20 cellular contexts compared by ENCODE assay signal in the genomic region with DNA sequence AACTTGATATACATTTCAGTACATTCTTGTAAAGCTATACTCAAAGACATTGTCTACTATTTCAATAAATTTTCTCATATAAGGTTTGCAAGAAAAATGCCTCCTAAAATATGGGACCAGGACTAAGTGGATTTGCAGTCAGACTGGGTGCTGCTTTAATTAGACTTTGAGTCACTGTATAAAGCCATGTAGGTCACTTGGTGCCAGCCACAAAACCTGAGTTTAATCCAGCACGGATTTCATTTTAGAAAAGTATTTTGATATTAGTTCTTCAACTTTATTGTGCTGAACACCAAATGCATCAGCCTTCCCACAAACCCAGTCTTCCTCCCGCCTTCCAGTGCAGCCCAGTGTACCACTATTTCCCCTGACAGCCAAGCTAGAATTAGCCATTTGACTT. TPM values are rescaled to one million over a fixed set of nuclear protein-coding genes. Genes with fewer than 3 reads are reported as not detected.
DNase-seq lines count a peak whose midpoint lies in the region; ATAC-seq, FAIRE-seq and TF ChIP-seq lines count a peak whose summit lies in the region.
"Had no signal": no experiment of that assay in that cellular context is flagged by ENCODE, and none has a peak within 500 bp of the region (broad histone marks: within the 10 kb centered on the region; RNA-seq: fewer than 3 reads in every experiment).

No MANE protein-coding gene starts in this region.

- TF ChIP-seq EP300 in SK-N-SH (IDR thresholded peaks at IDR 0.05; ENCODE audit: borderline replicate concordance in 1 of 2, low read depth in 1 of 2, low read length in 1 of 2) = no peak

- TF ChIP-seq CTCF in SK-N-SH (IDR thresholded peaks at IDR 0.05) = no peak
- TF ChIP-seq CTCF in keratinocyte (optimal IDR thresholded peaks at IDR 0.05 in 1 of 3, IDR thresholded peaks at IDR 0.05 in 1 of 3, conservative IDR thresholded peaks at IDR 0.05 in 1 of 3; ENCODE audit: extremely low read depth in 1 of 3, insufficient read depth in 2 of 3, low read length in 3 of 3) = no peak

- no peaks in the 10 kb centered on the region for H3K27me3 ChIP-seq in SK-N-SH (ENCODE audit: insufficient read depth)
- no peaks in the 10 kb centered on the region for H3K27me3 ChIP-seq in SJSA1 (replicated peaks)
- no peaks in the 10 kb centered on the region for H3K27me3 ChIP-seq in keratinocyte (ENCODE audit: control insufficient read depth, extremely low read depth, insufficient read depth, low read length)
- no peaks in the 10 kb centered on the region for H3K27me3 ChIP-seq in skeletal muscle satellite cell (ENCODE audit: control insufficient read depth, insufficient read depth, low read length)
- H3K27me3 ChIP-seq: MG63 had no signal

- H3K36me3 ChIP-seq in SK-N-SH (replicated peaks in 1 of 2; ENCODE audit: control insufficient read depth in 1 of 2, insufficient read depth in 2 of 2, low read length in 1 of 2) (no peaks in the 10 kb centered on the region), SJSA1 (no peaks in the 10 kb centered on the region), keratinocyte (ENCODE audit: control insufficient read depth in 2 of 2, extremely low read depth in 1 of 2, insufficient read depth in 2 of 2, low read length in 2 of 2) (no peaks in the 10 kb centered on the region), skeletal muscle satellite cell (ENCODE audit: insufficient read depth, low read length) (no peaks in the 10 kb centered on the region)
- H3K36me3 ChIP-seq: MG63 had no signal

- peak overlapping the region in 1 of 2 experiments; percentile 90; a peak in 2 of 4 replicates for H3K27ac ChIP-seq in SK-N-SH (ENCODE audit: low read depth in 2 of 2, low read length in 1 of 2)
- peak overlapping the region; percentile 35; the same call in 1 of the 2 replicates for H3K27ac ChIP-seq in SJSA1
- no peak overlapping the region for H3K27ac ChIP-seq in keratinocyte (ENCODE audit: control insufficient read depth, insufficient read depth, low read length)
- H3K27ac ChIP-seq: 22Rv1 had no signal

- WGBS in SK-N-SH (ENCODE audit: low lambda C conversion rate) = 81% methylated on average over 2 of the region's 2 CpGs

- H3K4me1 ChIP-seq in SK-N-SH (ENCODE audit: control insufficient read depth in 1 of 2, insufficient read depth in 2 of 2, low read depth in 1 of 2, low read length in 1 of 2) (peaks cover 2 to 32% of the 10 kb centered on the region in 2 experiments; a peak in 3 of 4 replicates), SJSA1 (replicated peaks) (peaks cover 49% of the 10 kb centered on the region), keratinocyte (ENCODE audit: control insufficient read depth, extremely low read depth, insufficient read depth, low read length) (peaks cover 43% of the 10 kb centered on the region), skeletal muscle satellite cell (ENCODE audit: control insufficient read depth, insufficient read depth, low read length) (peaks cover 79% of the 10 kb centered on the region)

- no peak overlapping the region for H3K4me3 ChIP-seq in SK-N-SH (ENCODE audit: low read depth in 2 of 2, low read length in 1 of 2)
- no peak overlapping the region for H3K4me3 ChIP-seq in SJSA1
- H3K4me3 ChIP-seq in keratinocyte (ENCODE audit: control insufficient read depth in 2 of 3, extremely low read depth in 1 of 3, insufficient read depth in 2 of 3, low read depth in 1 of 3, low read length in 3 of 3) = no peak overlapping the region
- no peak overlapping the region for H3K4me3 ChIP-seq in skeletal muscle satellite cell (ENCODE audit: low read length)
- H3K4me3 ChIP-seq: MG63 had no signal

- TF ChIP-seq RAD21 in SK-N-SH (IDR thresholded peaks at IDR 0.05; ENCODE audit: low read length) = no peak

- CTCF ChIA-PET in SK-N-SH (lab: Yijun Ruan, JAX) = interaction anchor here (1.1 kb wide), 1 partner anchor 11 kb away, joined by 3 read pairs; no protein-coding TSS in a partner anchor

- H4K20me1 ChIP-seq in SK-N-SH (ENCODE audit: insufficient read depth) (no peaks in the 10 kb centered on the region), keratinocyte (ENCODE audit: control insufficient read depth, extremely low read depth, insufficient read depth, low read length) (no peaks in the 10 kb centered on the region)

- no peak for FAIRE-seq in keratinocyte (lab: Jason Lieb, UNC)
- FAIRE-seq: H1 had no signal

- DNase-seq in SK-N-SH = no peak
- no peak for DNase-seq in SJSA1 (ENCODE audit: low read depth in 1 of 2, low spot score in 2 of 2)
- DNase-seq in keratinocyte (ENCODE audit: low read depth, low spot score) = no peak
- DNase-seq: C1 segment of cervical spinal cord, DMS53, KBM-7, MG63, NCI-H1092 treated with DMSO at 0.1 percent for 48 hours, NCI-H1694 treated with DMSO at 0.1 percent for 48 hours, NCI-H446 treated with DMSO at 0.1 percent for 48 hours, NCI-H748 treated with DMSO at 0.1 percent for 48 hours, Right ventricle myocardium superior had no signal

- H2AFZ ChIP-seq in SK-N-SH (ENCODE audit: low read depth) (no peak overlapping the region), keratinocyte (ENCODE audit: control insufficient read depth, low read length) (no peak overlapping the region)

- POLR2A ChIA-PET in SK-N-SH (lab: Yijun Ruan, JAX) = no interaction called here

- H3K9ac ChIP-seq in SK-N-SH = no peak overlapping the region
- H3K9ac ChIP-seq in keratinocyte (ENCODE audit: control insufficient read depth, extremely low read depth, insufficient read depth, low read length) = no peak overlapping the region
- peak overlapping the region; percentile 71 for H3K9ac ChIP-seq in skeletal muscle satellite cell (ENCODE audit: low read depth, low read length)

- no peak for ATAC-seq in SK-N-SH treated with all-trans-retinoic acid at 6 μM for 48 hours
- no peak for ATAC-seq in GM18909 (IDR thresholded peaks at IDR 0.05; ENCODE audit: poor library complexity, unreplicated experiment)
- ATAC-seq in GM21423 (IDR thresholded peaks at IDR 0.05; ENCODE audit: unreplicated experiment) = no peak
- no peak for ATAC-seq in GM21447 (IDR thresholded peaks at IDR 0.05; ENCODE audit: unreplicated experiment)
- ATAC-seq: Panc1 had no signal

- no peaks in the 10 kb centered on the region for H3K9me1 ChIP-seq in keratinocyte (ENCODE audit: control insufficient read depth, extremely low read depth, insufficient read depth, low read length)

- dilution Hi-C loops in keratinocyte (cut with MboI; ENCODE audit: extremely low pct_ligation_motif_present, low sequenced_read_pairs) = no loop called here

- peaks cover 37% of the 10 kb centered on the region for H3F3A ChIP-seq in SK-N-SH (replicated peaks; ENCODE audit: insufficient read depth)

- H3K4me2 ChIP-seq in SK-N-SH = peak overlapping the region; percentile 46
- peak overlapping the region; percentile 6 for H3K4me2 ChIP-seq in keratinocyte (ENCODE audit: control insufficient read depth, extremely low read depth, insufficient read depth, low read depth, low read length)
- peak overlapping the region; percentile 59 for H3K4me2 ChIP-seq in skeletal muscle satellite cell (ENCODE audit: low read length)

- no peaks in the 10 kb centered on the region for H3K9me2 ChIP-seq in SK-N-SH

- no peaks in the 10 kb centered on the region for H3K9me3 ChIP-seq in SK-N-SH
- no peaks in the 10 kb centered on the region for H3K9me3 ChIP-seq in SJSA1 (replicated peaks)
- no peaks in the 10 kb centered on the region for H3K9me3 ChIP-seq in keratinocyte (ENCODE audit: control insufficient read depth, low read depth, low read length)
- no peaks in the 10 kb centered on the region for H3K9me3 ChIP-seq in skeletal muscle satellite cell (replicated peaks; ENCODE audit: low read length)
- H3K9me3 ChIP-seq: MG63 had no signal

- no peaks in the 10 kb centered on the region for H3K79me2 ChIP-seq in SK-N-SH (ENCODE audit: insufficient read depth)
- H3K79me2 ChIP-seq in keratinocyte (ENCODE audit: control insufficient read depth, insufficient read depth, low read length) = no peaks in the 10 kb centered on the region

TF ChIP-seq in SK-N-SH, 30 proteins besides CTCF, POLR2A, EP300 and RAD21 (continues in another document):
- TF ChIP-seq MXI1 (IDR thresholded peaks at IDR 0.05; ENCODE audit: low read depth, low read length) (no peak), FOXJ3 (CRISPR knock-in tag; IDR thresholded peaks at IDR 0.05) (no peak), RCOR1 (IDR thresholded peaks at IDR 0.05; ENCODE audit: low read length) (no peak)

TF ChIP-seq in SK-N-SH treated with all-trans-retinoic acid at 6 μM for 48 hours, 23 proteins besides CTCF, POLR2A, EP300 and RAD21 (continues in another document):
- no peak for TF ChIP-seq ESRRG (CRISPR knock-in tag; IDR thresholded peaks at IDR 0.05)
- no peak for TF ChIP-seq OSR1 (CRISPR knock-in tag; IDR thresholded peaks at IDR 0.05)
- TF ChIP-seq, protein P1, sequence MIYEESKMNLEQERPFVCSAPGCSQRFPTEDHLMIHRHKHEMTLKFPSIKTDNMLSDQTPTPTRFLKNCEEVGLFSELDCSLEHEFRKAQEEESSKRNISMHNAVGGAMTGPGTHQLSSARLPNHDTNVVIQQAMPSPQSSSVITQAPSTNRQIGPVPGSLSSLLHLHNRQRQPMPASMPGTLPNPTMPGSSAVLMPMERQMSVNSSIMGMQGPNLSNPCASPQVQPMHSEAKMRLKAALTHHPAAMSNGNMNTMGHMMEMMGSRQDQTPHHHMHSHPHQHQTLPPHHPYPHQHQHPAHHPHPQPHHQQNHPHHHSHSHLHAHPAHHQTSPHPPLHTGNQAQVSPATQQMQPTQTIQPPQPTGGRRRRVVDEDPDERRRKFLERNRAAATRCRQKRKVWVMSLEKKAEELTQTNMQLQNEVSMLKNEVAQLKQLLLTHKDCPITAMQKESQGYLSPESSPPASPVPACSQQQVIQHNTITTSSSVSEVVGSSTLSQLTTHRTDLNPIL (CRISPR knock-in tag; IDR thresholded peaks at IDR 0.05; ENCODE audit: low read depth) = no peak
- no peak for TF ChIP-seq SNAI2 (CRISPR knock-in tag; IDR thresholded peaks at IDR 0.05)
- no peak for TF ChIP-seq GLIS3 (CRISPR knock-in tag; IDR thresholded peaks at IDR 0.05)
- TF ChIP-seq ZC3H10 (CRISPR knock-in tag; IDR thresholded peaks at IDR 0.05) = no peak
- no peak for TF ChIP-seq CSDC2 (CRISPR knock-in tag; IDR thresholded peaks at IDR 0.05)
- no peak for TF ChIP-seq ZNF70 (CRISPR knock-in tag; IDR thresholded peaks at IDR 0.05)
- no peak for TF ChIP-seq ZNF8 (CRISPR knock-in tag; IDR thresholded peaks at IDR 0.05)

RNA-seq across cellular contexts. Expression of a gene that starts 9.9 kb away (rescaled TPM):
- 15.9 and 22.7 TPM in 2 replicates for polyA plus RNA-seq in SK-N-SH (2012; rRNA removed)
- polyA plus RNA-seq in SK-N-SH (2012; cell fraction: cytosol; rRNA removed) = 19.8 and 21.6 TPM in 2 replicates
- polyA plus RNA-seq in SK-N-SH (2012; cell fraction: nucleus; rRNA removed) = 36.1 and 46.6 TPM in 2 replicates
- 63.9 and 65.3 TPM in 2 replicates for total RNA-seq in SJSA1 (2014; rRNA removed; shearing (Covaris generic))
- polyA plus RNA-seq in keratinocyte = 1.7 to 4.5 TPM (median 2.0 TPM) in 3 replicates
- polyA plus RNA-seq in keratinocyte (2011; ENCODE audit: low read depth) = not detected
- 1.5 and 1.9 TPM in 2 replicates for polyA plus RNA-seq in keratinocyte (2011; cell fraction: cytosol; rRNA removed)
- 7.1 and 8.8 TPM in 2 replicates for polyA plus RNA-seq in keratinocyte (2011; cell fraction: nucleus; rRNA removed)
- 0.37 and 2.9 TPM in 2 replicates for polyA plus RNA-seq in keratinocyte (2012; ENCODE audit: low replicate concordance)
- 2.9 to 12.0 TPM (median 4.0 TPM) in 3 replicates for polyA minus RNA-seq in keratinocyte
- 1.3 TPM for polyA minus RNA-seq in keratinocyte (2011; cell fraction: cytosol; rRNA and poly(A)+ RNA removed)
- polyA minus RNA-seq in keratinocyte (2011; cell fraction: nucleus; rRNA and poly(A)+ RNA removed) = 2.6 and 8.3 TPM in 2 replicates
- 93.0 and 119 TPM in 2 replicates for total RNA-seq in skeletal muscle satellite cell (2012; rRNA removed)

Comparison
In these comparisons a context has a peak if more than half of its experiments do, and no peak if none do; other contexts are left out.
1. H3K4me2 ChIP-seq: peak in every context shown above with its lines; median percentile 59 in skeletal muscle satellite cell; 46 in SK-N-SH; 6 in keratinocyte.